23 cellular contexts compared by ENCODE assay signal in the genomic region with DNA sequence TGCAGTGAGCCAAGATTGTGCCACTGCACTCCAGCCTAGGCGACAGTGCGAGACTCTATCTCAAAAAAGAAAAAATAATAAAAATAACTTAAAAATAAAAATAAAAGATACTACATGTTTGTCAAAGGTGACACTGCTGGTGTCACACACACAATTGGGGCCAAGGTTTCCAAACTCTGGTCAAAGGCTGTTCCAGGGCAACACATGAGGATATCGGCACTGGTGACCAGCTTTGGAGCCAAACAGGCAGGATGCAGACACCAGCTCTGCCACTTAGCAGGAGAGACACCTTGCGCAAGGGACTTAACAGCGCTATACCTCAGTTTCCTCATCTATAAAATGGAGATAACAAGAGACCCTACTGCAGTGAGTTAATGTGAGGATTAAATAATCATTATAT.
"Had no signal": no experiment of that assay in that cellular context is flagged by ENCODE, and none has a peak within 500 bp of the region (broad histone marks: within the 10 kb centered on the region; RNA-seq: fewer than 3 reads in every experiment).

No MANE protein-coding gene starts in this region.

- DNase-seq: hippocampal formation; kidney glomerular epithelial cell; left cardiac atrium; left lung; midbrain; mucosa of descending colon; naive thymus-derived CD4-positive, alpha-beta T cell; ovary; retina; right cardiac atrium; sigmoid colon; small intestine; spleen; stimulated activated CD4-positive, alpha-beta T cell treated with anti-CD3 and anti-CD28 coated beads, Interleukin-4, amount 100 ng/mL, for 24 hours; stimulated activated naive CD4-positive, alpha-beta T cell; tibial artery; upper lobe of right lung had no signal

- H3K4me3 ChIP-seq: left lung, lung, mucosa of descending colon, ovary, sigmoid colon, spleen, suprapubic skin, thoracic aorta, tibial artery, upper lobe of right lung had no signal

- H3K27ac ChIP-seq: left lung, ovary, sigmoid colon, suprapubic skin, thoracic aorta, tibial artery, upper lobe of right lung had no signal

- H3K9me3 ChIP-seq: left lung, mucosa of descending colon, ovary, sigmoid colon, spleen, suprapubic skin, thoracic aorta, tibial artery, upper lobe of right lung had no signal

- H3K36me3 ChIP-seq: left lung, ovary, sigmoid colon, spleen, suprapubic skin, thoracic aorta, tibial artery, upper lobe of right lung had no signal

- H3K4me1 ChIP-seq: sigmoid colon had no signal

- ATAC-seq: left lung; naive thymus-derived CD4-positive, alpha-beta T cell; natural killer cell treated with Interleukin-12 subunit alpha and Interleukin-12 subunit beta and Interleukin-15 and Interleukin-18, amount 100 ng/mL, for 72 hours; right cardiac atrium; stimulated activated effector memory CD8-positive, alpha-beta T cell treated with anti-CD3 and anti-CD28 coated beads, Interleukin-12 subunit alpha, Interleukin-12 subunit beta, amount 100 ng/mL, for 72 hours; upper lobe of right lung had no signal

- FAIRE-seq: small intestine, urothelium cell line had no signal

- H3K27me3 ChIP-seq: left lung, ovary, sigmoid colon, spleen, suprapubic skin, tibial artery, upper lobe of right lung had no signal
